ENCODE assay signal across 8 cellular contexts in the genomic region with DNA sequence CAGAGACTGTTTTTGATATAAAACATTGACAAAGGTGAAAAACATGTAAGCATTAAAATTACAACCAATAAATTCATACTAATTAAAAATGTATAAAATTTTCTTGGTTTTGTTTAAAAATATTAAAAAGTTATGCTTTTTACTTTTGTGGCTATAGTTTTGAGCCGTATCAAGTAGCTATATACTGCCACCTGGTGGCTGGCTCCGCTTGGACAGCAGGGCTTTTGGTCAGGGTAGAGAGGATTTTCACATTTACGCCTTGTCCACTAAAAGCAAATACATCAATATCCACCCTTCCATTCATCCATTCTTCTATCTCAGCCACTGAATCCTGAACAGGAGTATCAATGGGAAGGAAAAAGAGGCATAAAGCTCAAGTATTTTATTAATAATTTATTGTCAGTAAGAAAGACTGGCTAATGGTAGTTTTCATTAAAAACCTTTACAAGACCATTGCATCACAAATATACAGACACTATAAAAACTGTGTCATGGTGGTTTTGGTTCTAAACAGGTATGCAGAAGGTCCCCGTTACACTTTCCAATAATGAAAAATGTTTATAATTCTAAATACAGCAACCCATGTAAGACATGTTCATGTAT. TPM values are rescaled to one million over a fixed set of nuclear protein-coding genes. Genes with fewer than 3 reads are reported as not detected.
DNase-seq lines count a peak whose midpoint lies in the region; ATAC-seq and TF ChIP-seq lines count a peak whose summit lies in the region.

No MANE protein-coding gene starts in this region.

- H3K36me3 Mint-ChIP-seq in GM23338 (ENCODE audit: low read depth), result peaks cover 58% of the 10 kb centered on the region
- H3K36me3 Mint-ChIP-seq in naive thymus-derived CD8-positive, alpha-beta T cell, result no peaks in the 10 kb centered on the region

- H3F3A ChIP-seq in GM23338 (replicated peaks; ENCODE audit: low read depth), result no peaks in the 10 kb centered on the region

- H3K4me3 Mint-ChIP-seq in GM23338, result no peak overlapping the region
- no peak overlapping the region for H3K4me3 Mint-ChIP-seq in naive thymus-derived CD8-positive, alpha-beta T cell

- H3K36me3 ChIP-seq in GM23338 (ENCODE audit: insufficient read depth), result peaks cover 17% of the 10 kb centered on the region; the same call in 1 of the 2 replicates

- peaks cover 5% of the 10 kb centered on the region for H3K9me3 Mint-ChIP-seq in GM23338
- peaks cover 0 to 4% (median 0%) of the 10 kb centered on the region in 9 donors for H3K9me3 Mint-ChIP-seq in naive thymus-derived CD8-positive, alpha-beta T cell

- ATAC-seq in GM23338, result peak; percentile 68
- ATAC-seq in naive thymus-derived CD8-positive, alpha-beta T cell, result no peak

- TF ChIP-seq POLR2A in NB4 (IDR thresholded peaks at IDR 0.05; ENCODE audit: extremely low read depth, insufficient read length), result no peak

- H4K20me1 ChIP-seq in GM23338 (replicated peaks; ENCODE audit: insufficient read depth), result no peaks in the 10 kb centered on the region

- peak; percentile 80 to 86 for TF ChIP-seq CTCF in GM23338 (conservative IDR thresholded peaks at IDR 0.05; ENCODE audit: low read depth in 2 of 2)
- TF ChIP-seq CTCF in NB4 (IDR thresholded peaks at IDR 0.05; ENCODE audit: low read depth, low read length), result peak; percentile 79
- TF ChIP-seq CTCF in epithelial cell of proximal tubule (conservative IDR thresholded peaks at IDR 0.05; ENCODE audit: low read depth, low read length), result peak; percentile 87

- no peak overlapping the region for H3K27ac ChIP-seq in GM23338 (ENCODE audit: low read depth)

- H3K4me1 ChIP-seq in GM23338 (ENCODE audit: insufficient read depth), result no peaks in the 10 kb centered on the region; the same call in 1 of the 2 replicates

- no peaks in the 10 kb centered on the region for H3K9me2 ChIP-seq in GM23338 (ENCODE audit: insufficient read depth)

- POLR2A ChIA-PET in naive thymus-derived CD8-positive, alpha-beta T cell (lab: Charles Lee), result no interaction called here

- no peak overlapping the region for H3K27ac Mint-ChIP-seq in GM23338
- H3K27ac Mint-ChIP-seq in naive thymus-derived CD8-positive, alpha-beta T cell, result no peak overlapping the region

- DNase-seq in NCI-H146 (lab: John Stamatoyannopoulos, UW) (peak; percentile 5), NCI-H146 treated with DMSO at 0.1 percent for 48 hours (lab: John Stamatoyannopoulos, UW; ENCODE audit: unreplicated experiment) (no peak), GM23338 (ENCODE audit: low spot score) (peak; percentile 75), NB4 (ENCODE audit: low read depth) (peak; percentile 58), epithelial cell of proximal tubule (ENCODE audit: low read depth) (no peak), stromal cell of bone marrow (ENCODE audit: low read depth) (peak; percentile 37)
- peak in 2 of 3 experiments; percentile 24 to 40 for DNase-seq in activated CD8-positive, alpha-beta memory T cell treated with anti-CD3 and anti-CD28 coated beads for 48 hours (ENCODE audit: low read depth in 2 of 3, low spot score in 2 of 3)
- DNase-seq in naive thymus-derived CD8-positive, alpha-beta T cell, result peak; percentile 17 to 70 (median 40)

- H3K79me2 ChIP-seq in GM23338 (replicated peaks; ENCODE audit: insufficient read depth), result peaks cover 5% of the 10 kb centered on the region; the same call in 1 of the 2 replicates

- H3K27me3 ChIP-seq in GM23338 (ENCODE audit: insufficient read depth), result no peaks in the 10 kb centered on the region

- no peak overlapping the region for H2AFZ ChIP-seq in GM23338

- no peak overlapping the region for H3K4me2 ChIP-seq in GM23338

- peaks cover 10% of the 10 kb centered on the region; the same call in 2 of the 3 replicates for H3K4me1 Mint-ChIP-seq in GM23338
- no peaks in the 10 kb centered on the region for H3K4me1 Mint-ChIP-seq in naive thymus-derived CD8-positive, alpha-beta T cell

- no peaks in the 10 kb centered on the region for H3K27me3 Mint-ChIP-seq in GM23338 (ENCODE audit: insufficient read depth, low read depth, poor library complexity)
- peaks cover 0 to 17% (median 4%) of the 10 kb centered on the region in 5 donors for H3K27me3 Mint-ChIP-seq in naive thymus-derived CD8-positive, alpha-beta T cell

- no peak overlapping the region for H3K4me3 ChIP-seq in GM23338
- no peak overlapping the region for H3K4me3 ChIP-seq in NB4 (ENCODE audit: low read depth, low read length)
- no peak overlapping the region for H3K4me3 ChIP-seq in epithelial cell of proximal tubule (ENCODE audit: low read depth, low read length)

TF ChIP-seq in GM23338, 12 proteins besides CTCF, POLR2A, EP300 and RAD21 (continues in another document):
- no peak for TF ChIP-seq STAT1 (IDR thresholded peaks at IDR 0.05; ENCODE audit: unreplicated experiment)
- no peak for TF ChIP-seq NANOG (IDR thresholded peaks at IDR 0.05; ENCODE audit: borderline replicate concordance)
- TF ChIP-seq EZH2phosphoT487 (IDR thresholded peaks at IDR 0.05; ENCODE audit: unreplicated experiment), result no peak
- TF ChIP-seq, protein P1, sequence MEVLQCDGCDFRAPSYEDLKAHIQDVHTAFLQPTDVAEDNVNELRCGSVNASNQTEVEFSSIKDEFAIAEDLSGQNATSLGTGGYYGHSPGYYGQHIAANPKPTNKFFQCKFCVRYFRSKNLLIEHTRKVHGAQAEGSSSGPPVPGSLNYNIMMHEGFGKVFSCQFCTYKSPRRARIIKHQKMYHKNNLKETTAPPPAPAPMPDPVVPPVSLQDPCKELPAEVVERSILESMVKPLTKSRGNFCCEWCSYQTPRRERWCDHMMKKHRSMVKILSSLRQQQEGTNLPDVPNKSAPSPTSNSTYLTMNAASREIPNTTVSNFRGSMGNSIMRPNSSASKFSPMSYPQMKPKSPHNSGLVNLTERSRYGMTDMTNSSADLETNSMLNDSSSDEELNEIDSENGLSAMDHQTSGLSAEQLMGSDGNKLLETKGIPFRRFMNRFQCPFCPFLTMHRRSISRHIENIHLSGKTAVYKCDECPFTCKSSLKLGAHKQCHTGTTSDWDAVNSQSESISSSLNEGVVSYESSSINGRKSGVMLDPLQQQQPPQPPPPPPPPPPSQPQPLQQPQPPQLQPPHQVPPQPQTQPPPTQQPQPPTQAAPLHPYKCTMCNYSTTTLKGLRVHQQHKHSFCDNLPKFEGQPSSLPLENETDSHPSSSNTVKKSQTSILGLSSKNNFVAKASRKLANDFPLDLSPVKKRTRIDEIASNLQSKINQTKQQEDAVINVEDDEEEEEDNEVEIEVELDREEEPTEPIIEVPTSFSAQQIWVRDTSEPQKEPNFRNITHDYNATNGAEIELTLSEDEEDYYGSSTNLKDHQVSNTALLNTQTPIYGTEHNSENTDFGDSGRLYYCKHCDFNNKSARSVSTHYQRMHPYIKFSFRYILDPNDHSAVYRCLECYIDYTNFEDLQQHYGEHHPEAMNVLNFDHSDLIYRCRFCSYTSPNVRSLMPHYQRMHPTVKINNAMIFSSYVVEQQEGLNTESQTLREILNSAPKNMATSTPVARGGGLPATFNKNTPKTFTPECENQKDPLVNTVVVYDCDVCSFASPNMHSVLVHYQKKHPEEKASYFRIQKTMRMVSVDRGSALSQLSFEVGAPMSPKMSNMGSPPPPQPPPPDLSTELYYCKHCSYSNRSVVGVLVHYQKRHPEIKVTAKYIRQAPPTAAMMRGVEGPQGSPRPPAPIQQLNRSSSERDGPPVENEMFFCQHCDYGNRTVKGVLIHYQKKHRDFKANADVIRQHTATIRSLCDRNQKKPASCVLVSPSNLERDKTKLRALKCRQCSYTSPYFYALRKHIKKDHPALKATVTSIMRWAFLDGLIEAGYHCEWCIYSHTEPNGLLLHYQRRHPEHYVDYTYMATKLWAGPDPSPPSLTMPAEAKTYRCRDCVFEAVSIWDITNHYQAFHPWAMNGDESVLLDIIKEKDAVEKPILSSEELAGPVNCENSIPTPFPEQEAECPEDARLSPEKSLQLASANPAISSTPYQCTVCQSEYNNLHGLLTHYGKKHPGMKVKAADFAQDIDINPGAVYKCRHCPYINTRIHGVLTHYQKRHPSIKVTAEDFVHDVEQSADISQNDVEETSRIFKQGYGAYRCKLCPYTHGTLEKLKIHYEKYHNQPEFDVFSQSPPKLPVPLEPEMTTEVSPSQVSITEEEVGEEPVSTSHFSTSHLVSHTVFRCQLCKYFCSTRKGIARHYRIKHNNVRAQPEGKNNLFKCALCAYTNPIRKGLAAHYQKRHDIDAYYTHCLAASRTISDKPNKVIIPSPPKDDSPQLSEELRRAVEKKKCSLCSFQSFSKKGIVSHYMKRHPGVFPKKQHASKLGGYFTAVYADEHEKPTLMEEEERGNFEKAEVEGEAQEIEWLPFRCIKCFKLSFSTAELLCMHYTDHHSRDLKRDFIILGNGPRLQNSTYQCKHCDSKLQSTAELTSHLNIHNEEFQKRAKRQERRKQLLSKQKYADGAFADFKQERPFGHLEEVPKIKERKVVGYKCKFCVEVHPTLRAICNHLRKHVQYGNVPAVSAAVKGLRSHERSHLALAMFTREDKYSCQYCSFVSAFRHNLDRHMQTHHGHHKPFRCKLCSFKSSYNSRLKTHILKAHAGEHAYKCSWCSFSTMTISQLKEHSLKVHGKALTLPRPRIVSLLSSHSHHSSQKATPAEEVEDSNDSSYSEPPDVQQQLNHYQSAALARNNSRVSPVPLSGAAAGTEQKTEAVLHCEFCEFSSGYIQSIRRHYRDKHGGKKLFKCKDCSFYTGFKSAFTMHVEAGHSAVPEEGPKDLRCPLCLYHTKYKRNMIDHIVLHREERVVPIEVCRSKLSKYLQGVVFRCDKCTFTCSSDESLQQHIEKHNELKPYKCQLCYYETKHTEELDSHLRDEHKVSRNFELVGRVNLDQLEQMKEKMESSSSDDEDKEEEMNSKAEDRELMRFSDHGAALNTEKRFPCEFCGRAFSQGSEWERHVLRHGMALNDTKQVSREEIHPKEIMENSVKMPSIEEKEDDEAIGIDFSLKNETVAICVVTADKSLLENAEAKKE (CRISPR knock-in tag; IDR thresholded peaks at IDR 0.05), result no peak
- no peak for TF ChIP-seq ZNF331 (CRISPR knock-in tag; IDR thresholded peaks at IDR 0.05; ENCODE audit: low read depth)
- TF ChIP-seq JUNB (IDR thresholded peaks at IDR 0.05; ENCODE audit: unreplicated experiment), result no peak
- no peak for TF ChIP-seq EZH2 (IDR thresholded peaks at IDR 0.05; ENCODE audit: low read depth, unreplicated experiment)
- no peak for TF ChIP-seq CREB1 (CRISPR knock-in tag; IDR thresholded peaks at IDR 0.05; ENCODE audit: low read depth)

RNA-seq across cellular contexts. Expression of a gene that starts 32.1 kb away (rescaled TPM):
- 0.66 and 1.4 TPM in 2 replicates for total RNA-seq in GM23338 (2014; rRNA removed; shearing (Covaris generic))
- 0.32 and 0.35 TPM in 2 replicates for polyA plus RNA-seq in GM23338 (2016; fragmentation: Nextera tagmentation; extraction: Ambion mirVana)
- 0.36 TPM in 1 of 2 replicates, not detected in the other for total RNA-seq in epithelial cell of proximal tubule
- not detected for total RNA-seq in naive thymus-derived CD8-positive, alpha-beta T cell
- not detected for polyA plus RNA-seq in naive thymus-derived CD8-positive, alpha-beta T cell

Comparison
In these comparisons a context has a peak if more than half of its experiments do, and no peak if none do; other contexts are left out.
1. DNase-seq: peak in NCI-H146 (single experiment), GM23338 (single experiment), NB4 (single experiment), activated CD8-positive, alpha-beta memory T cell treated with anti-CD3 and anti-CD28 coated beads for 48 hours (2 of 3), naive thymus-derived CD8-positive, alpha-beta T cell (10 of 10) and stromal cell of bone marrow (single experiment); none in NCI-H146 treated with DMSO at 0.1 percent for 48 hours (single experiment) and epithelial cell of proximal tubule (single experiment).
2. Peak in every context shown above with its lines, with median percentiles within 50 percentile points of each other: CTCF ChIP-seq.